Comparison of ENCODE assay signal across 23 cellular contexts in the genomic region with DNA sequence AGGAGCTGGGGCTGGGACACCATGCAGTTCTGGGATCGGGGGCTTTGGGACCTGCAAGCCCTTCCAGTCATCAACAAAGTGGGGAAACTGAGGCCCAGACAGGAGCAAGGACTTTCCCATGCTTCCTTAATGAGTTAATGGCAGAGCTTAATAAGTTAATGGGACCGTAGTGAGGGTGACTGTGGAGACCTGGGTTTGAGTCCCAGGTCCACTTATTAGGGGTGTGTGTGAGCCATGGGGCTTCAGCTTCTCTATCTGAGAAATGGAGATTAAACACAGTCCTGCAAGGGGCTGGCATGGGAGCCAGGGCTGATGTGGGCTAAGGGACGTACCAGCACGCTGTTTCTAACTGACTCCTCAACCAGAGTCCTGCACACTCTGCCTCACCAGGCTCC.
"Had no signal": no experiment of that assay in that cellular context is flagged by ENCODE, and none has a peak within 500 bp of the region (broad histone marks: within the 10 kb centered on the region; RNA-seq: fewer than 3 reads in every experiment).

No MANE protein-coding gene starts in this region.

- H3K36me3 Mint-ChIP-seq: activated naive CD4-positive, alpha-beta T cell treated with anti-CD3 and anti-CD28 coated beads, Interleukin-2, amount 50 U/mL, for 24 hours; T-cell had no signal

- H3K4me1 Mint-ChIP-seq: activated naive CD4-positive, alpha-beta T cell treated with anti-CD3 and anti-CD28 coated beads, Interleukin-2, amount 50 U/mL, for 24 hours had no signal

- H3K36me3 ChIP-seq: breast epithelium had no signal

- FAIRE-seq: TTC549 had no signal

- H3K9me3 Mint-ChIP-seq: activated CD8-positive, alpha-beta T cell treated with anti-CD3 and anti-CD28 coated beads for 36 hours; activated naive CD4-positive, alpha-beta T cell treated with anti-CD3 and anti-CD28 coated beads, Interleukin-2, amount 50 U/mL, for 24 hours; activated T-cell treated with anti-CD3 and anti-CD28 coated beads, Interleukin-2, amount 50 U/mL, for 24 hours; activated T-helper 1 cell treated with anti-CD3 and anti-CD28 coated beads, Interleukin-12 subunit alpha, Interleukin-12 subunit beta, Interleukin-2, Interleukin-4 antibody, amounts not matched to agents 30 ng/mL and 10 ng/mL and 1 ng/mL, durations not matched to agents 14 hours and 24 hours and 36 hours; T-cell had no signal

- ATAC-seq: activated CD4-positive, CD25-positive, alpha-beta regulatory T cell treated with anti-CD3 and anti-CD28 coated beads, Interleukin-2, amount 50 U/mL, for 24 hours; activated CD8-positive, alpha-beta T cell treated with anti-CD3 and anti-CD28 coated beads for 36 hours; T-cell had no signal

- DNase-seq: activated CD4-positive, alpha-beta T cell treated with anti-CD3 and anti-CD28 coated beads for 4 hours; activated CD8-positive, alpha-beta T cell treated with anti-CD3 and anti-CD28 coated beads for 36 hours; activated effector memory CD4-positive, alpha-beta T cell treated with Interleukin-2 at 50 U/mL for 16 hours; activated naive CD4-positive, alpha-beta T cell; activated T-cell treated with anti-CD3 and anti-CD28 coated beads, Interleukin-2, amount 50 U/mL, for 24 hours; aorta; MM.1S; NCI-H1105; NCI-H1436; NCI-H1694 treated with DMSO at 0.1 percent for 48 hours; NCI-H2029 treated with DMSO at 0.1 percent for 48 hours; NCI-H345; NCI-H510A; NCI-H526 treated with DMSO at 0.1 percent for 48 hours; SIG-M5; T-cell; T-helper 2 cell; T1000 had no signal

- H3K27ac Mint-ChIP-seq: activated CD8-positive, alpha-beta T cell treated with anti-CD3 and anti-CD28 coated beads for 36 hours; activated T-cell treated with anti-CD3 and anti-CD28 coated beads, Interleukin-2, amount 50 U/mL, for 24 hours; activated T-helper 1 cell treated with anti-CD3 and anti-CD28 coated beads, Interleukin-12 subunit alpha, Interleukin-12 subunit beta, Interleukin-2, Interleukin-4 antibody, amounts not matched to agents 30 ng/mL and 10 ng/mL and 1 ng/mL, durations not matched to agents 14 hours and 24 hours and 36 hours; T-cell had no signal

- H3K27me3 Mint-ChIP-seq: activated CD8-positive, alpha-beta T cell treated with anti-CD3 and anti-CD28 coated beads for 36 hours; activated naive CD4-positive, alpha-beta T cell treated with anti-CD3 and anti-CD28 coated beads, Interleukin-2, amount 50 U/mL, for 24 hours; activated T-cell treated with anti-CD3 and anti-CD28 coated beads, Interleukin-2, amount 50 U/mL, for 24 hours; T-cell had no signal

- H3K4me1 ChIP-seq: breast epithelium had no signal

- H3K27ac ChIP-seq: breast epithelium had no signal

- H3K27me3 ChIP-seq: breast epithelium had no signal

- H3K4me3 ChIP-seq: breast epithelium had no signal

- H3K4me3 Mint-ChIP-seq: activated CD8-positive, alpha-beta T cell treated with anti-CD3 and anti-CD28 coated beads for 36 hours; activated naive CD4-positive, alpha-beta T cell treated with anti-CD3 and anti-CD28 coated beads, Interleukin-2, amount 50 U/mL, for 24 hours; activated T-cell treated with anti-CD3 and anti-CD28 coated beads, Interleukin-2, amount 50 U/mL, for 24 hours; activated T-helper 1 cell treated with anti-CD3 and anti-CD28 coated beads, Interleukin-12 subunit alpha, Interleukin-12 subunit beta, Interleukin-2, Interleukin-4 antibody, amounts not matched to agents 30 ng/mL and 10 ng/mL and 1 ng/mL, durations not matched to agents 14 hours and 24 hours and 36 hours; T-cell had no signal
